Comparison of ENCODE assay signal across 9 cellular contexts in the genomic region with DNA sequence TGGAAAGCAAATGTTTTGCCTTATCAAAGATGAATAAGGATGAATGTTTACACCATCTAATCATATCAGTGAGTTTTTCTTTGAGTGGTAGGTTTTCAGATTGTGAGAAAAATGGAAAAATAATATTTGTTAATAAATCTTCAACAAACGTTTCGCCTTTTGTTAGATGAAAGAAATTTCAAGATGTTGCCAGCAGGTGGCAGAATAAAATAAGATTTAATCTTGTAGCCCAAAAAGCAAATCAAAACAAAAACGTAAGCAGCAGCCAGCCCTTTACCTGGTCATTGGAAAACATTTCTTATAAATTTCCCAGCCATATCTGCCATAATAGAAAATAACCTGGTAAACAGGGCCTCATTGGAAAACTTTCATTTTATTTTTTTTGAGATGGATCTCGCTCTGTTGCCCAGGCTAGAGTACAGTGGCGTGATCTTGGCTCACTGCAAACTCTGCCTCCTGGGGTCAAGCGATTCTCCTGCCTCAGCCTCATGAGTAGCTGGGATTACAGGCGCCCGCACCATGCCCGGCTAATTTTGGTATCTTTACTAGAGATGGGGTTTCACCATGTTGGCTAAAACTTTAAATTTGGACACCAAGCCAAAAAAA. TPM values are rescaled to one million over a fixed set of nuclear protein-coding genes. Genes with fewer than 3 reads are reported as not detected.
DNase-seq lines count a peak whose midpoint lies in the region; ATAC-seq, FAIRE-seq and TF ChIP-seq lines count a peak whose summit lies in the region.
"Had no signal": no experiment of that assay in that cellular context is flagged by ENCODE, and none has a peak within 500 bp of the region (broad histone marks: within the 10 kb centered on the region; RNA-seq: fewer than 3 reads in every experiment).

No MANE protein-coding gene starts in this region.

- in situ Hi-C loops in K562 (cut with MboI): no loop called here

- no peak for TF ChIP-seq POLR2A in K562 (conservative IDR thresholded peaks at IDR 0.05)

- no peaks in the 10 kb centered on the region for H3K9me1 ChIP-seq in K562 (ENCODE audit: control insufficient read depth, insufficient read depth, low read length)

- H4K20me1 ChIP-seq in K562 (replicated peaks; ENCODE audit: control insufficient read depth, insufficient read depth, low read length): no peaks in the 10 kb centered on the region

- peak overlapping the region; percentile 51; the same call in 1 of the 2 replicates for H2AFZ ChIP-seq in K562 (ENCODE audit: low read depth, low read length)

- H3K4me2 ChIP-seq in K562 (ENCODE audit: insufficient read depth, low read length): no peak overlapping the region

- POLR2A ChIA-PET in K562 (lab: Yijun Ruan, JAX): no interaction called here

- H3K27me3 ChIP-seq in BE2C: no peaks in the 10 kb centered on the region
- no peaks in the 10 kb centered on the region for H3K27me3 ChIP-seq in K562 (ENCODE audit: control insufficient read depth in 2 of 2, insufficient read depth in 2 of 2, low read length in 2 of 2)

- intact Hi-C loops in K562 (cut with micrococcal nuclease): loop anchor here (1.0 to 5.0 kb wide), 3 partner anchors 76 to 190 kb away; a partner anchor contains a TSS

- WGBS in K562 (ENCODE audit: insufficient coverage, low coverage, missing lambda C conversion rate): 23% methylated on average over 9 of the region's 9 CpGs

- no peak overlapping the region for H3K9ac ChIP-seq in K562 (ENCODE audit: insufficient read depth in 1 of 2, low read depth in 2 of 2, low read length in 2 of 2)

- peak; percentile 92 to 94 for TF ChIP-seq RAD21 in K562 (CRISPR knock-in tag; conservative IDR thresholded peaks at IDR 0.05 in 1 of 2, IDR thresholded peaks at IDR 0.05 in 1 of 2)

- TF ChIP-seq CTCF in BE2C (IDR thresholded peaks at IDR 0.05; ENCODE audit: low read depth, low read length): peak; percentile 45
- TF ChIP-seq CTCF in K562 (IDR thresholded peaks at IDR 0.05 in 2 of 3, conservative IDR thresholded peaks at IDR 0.05 in 1 of 3; ENCODE audit: insufficient read depth in 2 of 3, low read depth in 1 of 3, low read length in 3 of 3): peak; percentile 47 to 75 (median 49); a peak in 5 of 6 replicates

- TF ChIP-seq EP300 in K562 (IDR thresholded peaks at IDR 0.05; ENCODE audit: low read length): no peak

- no peaks in the 10 kb centered on the region for H3K4me1 ChIP-seq in BE2C
- no peaks in the 10 kb centered on the region; a peak in 1 of 5 replicates for H3K4me1 ChIP-seq in K562 (replicated peaks in 1 of 2; ENCODE audit: control insufficient read depth in 2 of 2, insufficient read depth in 2 of 2, low read length in 2 of 2)

- DNase-seq in BE2C (peak; percentile 31), GM18507 (ENCODE audit: extremely low spot score, insufficient read length, low read depth) (no peak), NCI-H345 (lab: John Stamatoyannopoulos, UW) (peak; percentile 70), K562 (ENCODE audit: extremely low read depth in 1 of 4, low spot score in 3 of 4) (peak; percentile 35 to 65 (median 40)), left lobe of liver (ENCODE audit: low spot score) (no peak), HPDE6-E6E7 (ENCODE audit: extremely low spot score) (no peak)
- no peak for DNase-seq in activated CD4-positive, alpha-beta T cell treated with anti-CD3 and anti-CD28 coated beads, Interleukin-2, amount 50 U/mL, for 1 hour

- no peaks in the 10 kb centered on the region for H3K79me2 ChIP-seq in K562 (ENCODE audit: control insufficient read depth, insufficient read depth, low read length)

- FAIRE-seq in GM18507 (lab: Jason Lieb, UNC): peak; percentile 72
- FAIRE-seq in K562 (lab: Jason Lieb, UNC): peak; percentile 65

- no TSS peak for BruUV-seq in K562 (replicated peaks; lab: Mats Ljungman, UMichigan)

- H3K27ac ChIP-seq in K562 (ENCODE audit: extremely low read depth, low read depth, low read length): no peak overlapping the region
- H3K27ac ChIP-seq: HL-60 had no signal

- CTCF ChIA-PET in K562 (lab: Yijun Ruan, JAX; ENCODE audit: low intra/inter-chr PET ratio): interaction anchor here (0.6 to 4.6 kb wide), 8 partner anchors 9 to 191 kb away, joined by 3 to 82 read pairs (median 4); a partner anchor contains a TSS

- ATAC-seq in K562 (0 out of 3 replicates have a peak, but pooled peaks have one; percentile 26), left lobe of liver (peak; percentile 80), HG02884 (IDR thresholded peaks at IDR 0.05; ENCODE audit: unreplicated experiment) (no peak)

- no peaks in the 10 kb centered on the region for H3K36me3 ChIP-seq in BE2C
- no peaks in the 10 kb centered on the region for H3K36me3 ChIP-seq in K562 (ENCODE audit: control insufficient read depth, insufficient read depth, low read length)

- H3K9me3 ChIP-seq in BE2C (no peaks in the 10 kb centered on the region), K562 (replicated peaks; ENCODE audit: control insufficient read depth, insufficient read depth, low read depth, low read length) (no peaks in the 10 kb centered on the region)

- H3K4me3 ChIP-seq in BE2C (ENCODE audit: low read depth, low read length) (no peak overlapping the region), K562 (no peak overlapping the region)

RNA-seq across cellular contexts. Expression of a gene that starts 15.4 kb away (rescaled TPM):
- polyA plus RNA-seq in BE2C (2012; ENCODE audit: insufficient read depth, insufficient read length, low read depth): 15.7 TPM
- 35.7 and 82.7 TPM in 2 replicates for total RNA-seq in K562 (2011; cell fraction: chromatin; rRNA removed; ENCODE audit: low replicate concordance)
- 44.5 and 46.5 TPM in 2 replicates for total RNA-seq in K562 (2011; cell fraction: nucleolus; rRNA removed)
- 44.1 and 47.5 TPM in 2 replicates for total RNA-seq in K562 (2011; cell fraction: nucleoplasm; rRNA removed)
- total RNA-seq in K562 (2014; rRNA removed) (9.0 and 11.2 TPM in 2 replicates), K562 (2014; rRNA removed; fragmentation: Illumina TruSeq; extraction: Trizol) (4.7 and 7.4 TPM in 2 replicates), K562 (2015; rRNA removed; fragmentation: Illumina TruSeq; extraction: Trizol) (6.5 and 7.0 TPM in 2 replicates), K562 (2021) (17.0 and 18.6 TPM in 2 replicates), left lobe of liver (5.6 TPM)
- polyA plus RNA-seq in K562 (2011; rRNA removed) (7.2 and 11.4 TPM in 2 replicates), K562 (2014; fragmentation: Illumina TruSeq; extraction: Trizol) (10.1 and 11.4 TPM in 2 replicates), K562 (2014; fragmentation: Nextera tagmentation; extraction: Ambion mirVana) (1 to 10 TPM; 1.7 to 3.8 TPM), K562 (2014; rRNA removed) (12.2 and 18.5 TPM in 2 replicates)
- polyA plus RNA-seq in K562 (2011; cell fraction: cytosol; rRNA removed): 10.3 and 15.3 TPM in 2 replicates
- polyA plus RNA-seq in K562 (2011; cell fraction: nucleus; rRNA removed): 28.6 and 45.5 TPM in 2 replicates
- polyA plus RNA-seq in K562 (2012): 6.7 and 14.1 TPM in 2 replicates
- polyA minus RNA-seq in K562 (2011; rRNA and poly(A)+ RNA removed): 13.6 and 16.5 TPM in 2 replicates
- polyA minus RNA-seq in K562 (2011; cell fraction: cytosol; rRNA and poly(A)+ RNA removed): 7.0 and 11.8 TPM in 2 replicates
- 8.1 and 13.1 TPM in 2 replicates for polyA minus RNA-seq in K562 (2011; cell fraction: nucleus; rRNA and poly(A)+ RNA removed)

RNA-seq across cellular contexts. Expression of a gene that starts 27.7 kb away (rescaled TPM):
- 0.45 TPM for polyA plus RNA-seq in BE2C (2012; ENCODE audit: insufficient read depth, insufficient read length, low read depth)
- total RNA-seq in K562 (2011; cell fraction: chromatin; rRNA removed; ENCODE audit: low replicate concordance): 0.14 and 0.25 TPM in 2 replicates
- 0.17 TPM in 1 of 2 replicates, not detected in the other for total RNA-seq in K562 (2011; cell fraction: nucleolus; rRNA removed)
- total RNA-seq in K562 (2011; cell fraction: nucleoplasm; rRNA removed): 0.31 TPM in 1 of 2 replicates, not detected in the other
- total RNA-seq in K562 (2014; rRNA removed) (0.09 and 0.12 TPM in 2 replicates), K562 (2014; rRNA removed; fragmentation: Illumina TruSeq; extraction: Trizol) (0.22 and 0.26 TPM in 2 replicates), K562 (2015; rRNA removed; fragmentation: Illumina TruSeq; extraction: Trizol) (0.11 TPM in 2 replicates), K562 (2021) (0.22 TPM in 2 replicates), left lobe of liver (not detected)
- polyA plus RNA-seq in K562 (2011; rRNA removed) (0.20 and 0.28 TPM in 2 replicates), K562 (2014; fragmentation: Illumina TruSeq; extraction: Trizol) (0.19 and 0.32 TPM in 2 replicates), K562 (2014; fragmentation: Nextera tagmentation; extraction: Ambion mirVana) (under 1 TPM; 0.25 to 0.27 TPM), K562 (2014; rRNA removed) (0.12 and 0.15 TPM in 2 replicates)
- polyA plus RNA-seq in K562 (2011; cell fraction: cytosol; rRNA removed): 0.32 and 0.39 TPM in 2 replicates
- 0.07 and 0.29 TPM in 2 replicates for polyA plus RNA-seq in K562 (2011; cell fraction: nucleus; rRNA removed)
- polyA plus RNA-seq in K562 (2012): 0.18 and 0.25 TPM in 2 replicates
- polyA minus RNA-seq in K562 (2011; rRNA and poly(A)+ RNA removed): 0.11 TPM in 1 of 2 replicates, not detected in the other
- polyA minus RNA-seq in K562 (2011; cell fraction: cytosol; rRNA and poly(A)+ RNA removed): not detected in 2 replicates
- polyA minus RNA-seq in K562 (2011; cell fraction: nucleus; rRNA and poly(A)+ RNA removed): not detected in 2 replicates

Comparison
In these comparisons a context has a peak if more than half of its experiments do, and no peak if none do; other contexts are left out.
1. DNase-seq: peak in BE2C (single experiment), NCI-H345 (single experiment) and K562 (4 of 4); none in GM18507 (single experiment), left lobe of liver (single experiment), HPDE6-E6E7 (single experiment) and activated CD4-positive, alpha-beta T cell treated with anti-CD3 and anti-CD28 coated beads, Interleukin-2, amount 50 U/mL, for 1 hour (single experiment).